Comparison of ENCODE assay signal across 8 cellular contexts in genomic region chr20:38645980-38646858, GRCh38.
DNase-seq lines count a peak whose midpoint lies in the region; ATAC-seq, FAIRE-seq and TF ChIP-seq lines count a peak whose summit lies in the region.

No MANE protein-coding gene starts in this region.

- TF ChIP-seq CTCF in 22Rv1 (IDR thresholded peaks at IDR 0.05) (peak; percentile 97), cardiac fibroblast (IDR thresholded peaks at IDR 0.05; ENCODE audit: low read depth, low read length) (peak; percentile 93)

- FAIRE-seq in GM18507 (lab: Jason Lieb, UNC), result peak; percentile 85

- peak overlapping the region in 1 of 2 donors; percentile 21 for H3K4me3 ChIP-seq in cardiac fibroblast (replicated peaks in 1 of 2; ENCODE audit: low read depth in 2 of 2, low read length in 2 of 2)

- peak; percentile 79 for ATAC-seq in HG03175 (IDR thresholded peaks at IDR 0.05; ENCODE audit: unreplicated experiment)

- DNase-seq in GM18507 (ENCODE audit: extremely low spot score, insufficient read length, low read depth) (peak; percentile 87), NCI-H345 (lab: John Stamatoyannopoulos, UW) (peak; percentile 86), cardiac fibroblast (ENCODE audit: low read depth in 2 of 2) (peak; percentile 66), kidney glomerular epithelial cell (lab: John Stamatoyannopoulos, UW) (peak; percentile 38)
- DNase-seq in activated CD4-positive, CD25-positive, alpha-beta regulatory T cell (lab: John Stamatoyannopoulos, UW), result peak; percentile 79 to 82 (median 81)
- DNase-seq in stimulated activated CD4-positive, alpha-beta T cell treated with anti-CD3 and anti-CD28 coated beads, Interleukin-2, amount 100 ng/mL, for 24 hours, result peak; percentile 91 to 93

- no peak overlapping the region for H3K27ac ChIP-seq in 22Rv1

Comparison
In these comparisons a context has a peak if more than half of its experiments do, and no peak if none do; other contexts are left out.
1. DNase-seq: peak in every context shown above with its lines; median percentile 92 in stimulated activated CD4-positive, alpha-beta T cell treated with anti-CD3 and anti-CD28 coated beads, Interleukin-2, amount 100 ng/mL, for 24 hours; 87 in GM18507; 86 in NCI-H345; 81 in activated CD4-positive, CD25-positive, alpha-beta regulatory T cell; 66 in cardiac fibroblast; 38 in kidney glomerular epithelial cell.